30 cellular contexts compared by ENCODE assay signal in genomic region chr3:24136624-24137310, GRCh38.
DNase-seq lines count a peak whose midpoint lies in the region; ATAC-seq, FAIRE-seq and TF ChIP-seq lines count a peak whose summit lies in the region.
"Had no signal": no experiment of that assay in that cellular context is flagged by ENCODE, and none has a peak within 500 bp of the region (broad histone marks: within the 10 kb centered on the region; RNA-seq: fewer than 3 reads in every experiment).

No MANE protein-coding gene starts in this region.

- H3K9me3 Mint-ChIP-seq in activated naive CD8-positive, alpha-beta T cell treated with anti-CD3 and anti-CD28 coated beads, Interleukin-2, amount 50 U/mL, for 24 hours: no peaks in the 10 kb centered on the region
- no peaks in the 10 kb centered on the region for H3K9me3 Mint-ChIP-seq in activated naive CD8-positive, alpha-beta T cell treated with anti-CD3 and anti-CD28 coated beads for 36 hours
- peaks cover 3% of the 10 kb centered on the region for H3K9me3 Mint-ChIP-seq in astrocyte (ENCODE audit: unreplicated experiment)
- H3K9me3 Mint-ChIP-seq in activated T-cell treated with anti-CD3 and anti-CD28 coated beads, Interleukin-2, amount 50 U/mL, for 24 hours: no peaks in the 10 kb centered on the region
- H3K9me3 Mint-ChIP-seq: activated CD4-positive, alpha-beta memory T cell treated with anti-CD3 and anti-CD28 coated beads, Interleukin-2, amount 10 ng/mL, durations not matched to agents 7 days and 5 days; immature natural killer cell had no signal

- no peaks in the 10 kb centered on the region for H3K79me2 ChIP-seq in astrocyte (ENCODE audit: insufficient read depth, low read length)

- no peak overlapping the region for H2AFZ ChIP-seq in astrocyte (ENCODE audit: low read depth, low read length)

- no peak overlapping the region for H3K9ac ChIP-seq in astrocyte (ENCODE audit: low read length)

- no peak overlapping the region for H3K4me3 Mint-ChIP-seq in activated naive CD8-positive, alpha-beta T cell treated with anti-CD3 and anti-CD28 coated beads, Interleukin-2, amount 50 U/mL, for 24 hours
- no peak overlapping the region for H3K4me3 Mint-ChIP-seq in activated naive CD8-positive, alpha-beta T cell treated with anti-CD3 and anti-CD28 coated beads for 36 hours
- H3K4me3 Mint-ChIP-seq in astrocyte (ENCODE audit: unreplicated experiment): no peak overlapping the region
- no peak overlapping the region for H3K4me3 Mint-ChIP-seq in activated T-cell treated with anti-CD3 and anti-CD28 coated beads, Interleukin-2, amount 50 U/mL, for 24 hours
- H3K4me3 Mint-ChIP-seq: activated CD4-positive, alpha-beta memory T cell treated with anti-CD3 and anti-CD28 coated beads, Interleukin-2, amount 10 ng/mL, durations not matched to agents 7 days and 5 days; immature natural killer cell had no signal

- H3K27ac ChIP-seq in astrocyte (ENCODE audit: low read depth, low read length) (no peak overlapping the region), psoas muscle (peak overlapping the region; percentile 74)
- H3K27ac ChIP-seq: ovary, tibial nerve had no signal

- ATAC-seq in activated naive CD8-positive, alpha-beta T cell treated with anti-CD3 and anti-CD28 coated beads, Interleukin-2, amount 50 U/mL, for 24 hours: peak; percentile 40
- ATAC-seq in psoas muscle: peak in 3 of 4 donors; percentile 15 to 49 (median 33)
- ATAC-seq: K562, left cardiac atrium had no signal

- H3K4me2 ChIP-seq in astrocyte (ENCODE audit: low read length): no peak overlapping the region

- H3K4me1 ChIP-seq in astrocyte (ENCODE audit: insufficient read depth, low read length): no peaks in the 10 kb centered on the region
- H3K4me1 ChIP-seq in psoas muscle: peaks cover 48% of the 10 kb centered on the region
- H3K4me1 ChIP-seq: spleen had no signal

- H3K27me3 ChIP-seq in astrocyte (ENCODE audit: insufficient read depth, low read length) (no peaks in the 10 kb centered on the region), psoas muscle (ENCODE audit: insufficient read depth in 3 of 3, low read length in 2 of 3) (no peaks in the 10 kb centered on the region)
- H3K27me3 ChIP-seq: ovary, spleen, tibial nerve had no signal

- peaks cover 3% of the 10 kb centered on the region for H3K4me1 Mint-ChIP-seq in activated naive CD8-positive, alpha-beta T cell treated with anti-CD3 and anti-CD28 coated beads, Interleukin-2, amount 50 U/mL, for 24 hours
- peaks cover 3% of the 10 kb centered on the region for H3K4me1 Mint-ChIP-seq in activated naive CD8-positive, alpha-beta T cell treated with anti-CD3 and anti-CD28 coated beads for 36 hours
- peaks cover 14% of the 10 kb centered on the region for H3K4me1 Mint-ChIP-seq in astrocyte (ENCODE audit: low read depth, unreplicated experiment)
- H3K4me1 Mint-ChIP-seq in activated T-cell treated with anti-CD3 and anti-CD28 coated beads, Interleukin-2, amount 50 U/mL, for 24 hours (ENCODE audit: low read depth): no peaks in the 10 kb centered on the region
- H3K4me1 Mint-ChIP-seq: activated CD4-positive, alpha-beta memory T cell treated with anti-CD3 and anti-CD28 coated beads, Interleukin-2, amount 10 ng/mL, durations not matched to agents 7 days and 5 days; immature natural killer cell had no signal

- H3K36me3 Mint-ChIP-seq in activated naive CD8-positive, alpha-beta T cell treated with anti-CD3 and anti-CD28 coated beads, Interleukin-2, amount 50 U/mL, for 24 hours (ENCODE audit: low read depth): peaks cover 1% of the 10 kb centered on the region
- H3K36me3 Mint-ChIP-seq in activated naive CD8-positive, alpha-beta T cell treated with anti-CD3 and anti-CD28 coated beads for 36 hours: no peaks in the 10 kb centered on the region
- peaks cover 3% of the 10 kb centered on the region for H3K36me3 Mint-ChIP-seq in astrocyte (ENCODE audit: low read depth, unreplicated experiment)
- H3K36me3 Mint-ChIP-seq in activated T-cell treated with anti-CD3 and anti-CD28 coated beads, Interleukin-2, amount 50 U/mL, for 24 hours (ENCODE audit: low read depth): no peaks in the 10 kb centered on the region
- H3K36me3 Mint-ChIP-seq: immature natural killer cell had no signal

- H4K20me1 ChIP-seq in astrocyte (ENCODE audit: insufficient read depth, low read length): no peaks in the 10 kb centered on the region

- FAIRE-seq in astrocyte (lab: Jason Lieb, UNC): no peak
- FAIRE-seq: bronchial epithelial cell, endothelial cell of umbilical vein, GM19239, HTR-8/SVneo, K562, RCC 7860 had no signal

- no peak overlapping the region for H3K4me3 ChIP-seq in astrocyte (ENCODE audit: insufficient read depth, low read depth, low read length)
- H3K4me3 ChIP-seq in psoas muscle: no peak overlapping the region
- H3K4me3 ChIP-seq: K562, ovary, spleen, tibial nerve had no signal

- intact Hi-C loops in psoas muscle (cut with DNase I): no loop called here

- no peak for DNase-seq in activated naive CD8-positive, alpha-beta T cell treated with anti-CD3 and anti-CD28 coated beads, Interleukin-2, amount 50 U/mL, for 24 hours
- DNase-seq in activated naive CD8-positive, alpha-beta T cell treated with anti-CD3 and anti-CD28 coated beads for 36 hours: no peak
- DNase-seq in astrocyte (ENCODE audit: low read depth): no peak
- no peak for DNase-seq in psoas muscle
- DNase-seq in NCI-H2107 treated with DMSO at 0.1 percent for 48 hours (lab: John Stamatoyannopoulos, UW; ENCODE audit: unreplicated experiment): no peak
- no peak for DNase-seq in NK-92 (lab: John Stamatoyannopoulos, UW; ENCODE audit: unreplicated experiment)
- no peak for DNase-seq in activated T-cell treated with anti-CD3 and anti-CD28 coated beads, Interleukin-2, amount 50 U/mL, for 24 hours
- no peak for DNase-seq in Ammon's horn (ENCODE audit: low spot score)
- DNase-seq: 8988T; activated CD4-positive, alpha-beta memory T cell treated with anti-CD3 and anti-CD28 coated beads, Interleukin-2, amount 10 ng/mL, durations not matched to agents 7 days and 5 days; activated CD4-positive, alpha-beta T cell treated with anti-CD3 and anti-CD28 coated beads for 1 hour; activated CD8-positive, alpha-beta memory T cell treated with anti-CD3 and anti-CD28 coated beads, Interleukin-2, amount 50 U/mL, for 4 hours; activated naive CD4-positive, alpha-beta T cell treated with anti-CD3 and anti-CD28 coated beads, Interleukin-2, amount 50 U/mL, for 16 hours; DND-41; GOT3; immature natural killer cell; left cardiac atrium; NCI-H1092 treated with DMSO at 0.1 percent for 48 hours; NCI-H187 treated with DMSO at 0.1 percent for 48 hours; ovary; SIG-M5; spleen; stimulated activated CD4-positive, alpha-beta T cell treated with anti-CD3 and anti-CD28 coated beads, Interleukin-2, amount 100 ng/mL, for 24 hours had no signal

- H3K9me3 ChIP-seq in astrocyte (ENCODE audit: insufficient read depth, low read depth, low read length) (no peaks in the 10 kb centered on the region), psoas muscle (no peaks in the 10 kb centered on the region)
- H3K9me3 ChIP-seq: ovary, spleen, tibial nerve had no signal

- H3K27ac Mint-ChIP-seq in activated naive CD8-positive, alpha-beta T cell treated with anti-CD3 and anti-CD28 coated beads, Interleukin-2, amount 50 U/mL, for 24 hours: no peak overlapping the region
- H3K27ac Mint-ChIP-seq in activated naive CD8-positive, alpha-beta T cell treated with anti-CD3 and anti-CD28 coated beads for 36 hours: no peak overlapping the region
- peak overlapping the region; percentile 22 for H3K27ac Mint-ChIP-seq in astrocyte (ENCODE audit: unreplicated experiment)
- H3K27ac Mint-ChIP-seq in activated T-cell treated with anti-CD3 and anti-CD28 coated beads, Interleukin-2, amount 50 U/mL, for 24 hours: no peak overlapping the region
- H3K27ac Mint-ChIP-seq: activated CD4-positive, alpha-beta memory T cell treated with anti-CD3 and anti-CD28 coated beads, Interleukin-2, amount 10 ng/mL, durations not matched to agents 7 days and 5 days; immature natural killer cell had no signal

- H3K36me3 ChIP-seq in astrocyte (ENCODE audit: insufficient read depth, low read length) (no peaks in the 10 kb centered on the region), psoas muscle (ENCODE audit: insufficient read depth in 1 of 2, low read depth in 1 of 2) (peaks cover 0 to 27% of the 10 kb centered on the region in 2 donors)
- H3K36me3 ChIP-seq: ovary had no signal

- no peak for TF ChIP-seq CTCF in astrocyte (IDR thresholded peaks at IDR 0.05; ENCODE audit: insufficient read depth, low read depth, low read length)
- no peak for TF ChIP-seq CTCF in psoas muscle (IDR thresholded peaks at IDR 0.05)

- no peaks in the 10 kb centered on the region for H3K27me3 Mint-ChIP-seq in activated naive CD8-positive, alpha-beta T cell treated with anti-CD3 and anti-CD28 coated beads, Interleukin-2, amount 50 U/mL, for 24 hours
- no peaks in the 10 kb centered on the region for H3K27me3 Mint-ChIP-seq in activated naive CD8-positive, alpha-beta T cell treated with anti-CD3 and anti-CD28 coated beads for 36 hours
- H3K27me3 Mint-ChIP-seq in astrocyte (ENCODE audit: low read depth, unreplicated experiment): no peaks in the 10 kb centered on the region
- H3K27me3 Mint-ChIP-seq in activated T-cell treated with anti-CD3 and anti-CD28 coated beads, Interleukin-2, amount 50 U/mL, for 24 hours: no peaks in the 10 kb centered on the region
- H3K27me3 Mint-ChIP-seq: activated CD4-positive, alpha-beta memory T cell treated with anti-CD3 and anti-CD28 coated beads, Interleukin-2, amount 10 ng/mL, durations not matched to agents 7 days and 5 days had no signal
